9 cellular contexts compared by ENCODE assay signal in genomic region chr2:27212626-27213471, GRCh38. TPM values are rescaled to one million over a fixed set of nuclear protein-coding genes. Genes with fewer than 3 reads are reported as not detected.
DNase-seq lines count a peak whose midpoint lies in the region; ATAC-seq, FAIRE-seq and TF ChIP-seq lines count a peak whose summit lies in the region.
"Had no signal": no experiment of that assay in that cellular context is flagged by ENCODE, and none has a peak within 500 bp of the region (broad histone marks: within the 10 kb centered on the region; RNA-seq: fewer than 3 reads in every experiment).

No MANE protein-coding gene starts in this region.

- CTCF ChIA-PET in RWPE1 (lab: Yijun Ruan, JAX) (interaction anchor here (0.5 to 0.7 kb wide), 3 partner anchors 91 to 101 kb away, joined by 3 to 4 read pairs (median 4); no protein-coding TSS in a partner anchor), K562 (lab: Yijun Ruan, JAX; ENCODE audit: low intra/inter-chr PET ratio) (no interaction called here)

- H2AFZ ChIP-seq in K562 (ENCODE audit: low read depth, low read length): peak overlapping the region; percentile 93

- TF ChIP-seq POLR2A in K562 (conservative IDR thresholded peaks at IDR 0.05): no peak

- H3K79me2 ChIP-seq in K562 (ENCODE audit: control insufficient read depth, insufficient read depth, low read length): peaks cover 50% of the 10 kb centered on the region

- in situ Hi-C loops in K562 (cut with MboI): no loop called here

- no peak for TF ChIP-seq RAD21 in K562 (CRISPR knock-in tag; conservative IDR thresholded peaks at IDR 0.05 in 1 of 2, IDR thresholded peaks at IDR 0.05 in 1 of 2)

- WGBS in K562 (ENCODE audit: insufficient coverage, low coverage, missing lambda C conversion rate): under 1% methylated on average over 34 of the region's 34 CpGs

- no peak for TF ChIP-seq EP300 in K562 (IDR thresholded peaks at IDR 0.05; ENCODE audit: low read length)

- peak overlapping the region; percentile 93 to 100 for H3K9ac ChIP-seq in K562 (ENCODE audit: insufficient read depth in 1 of 2, low read depth in 2 of 2, low read length in 2 of 2)
- peak overlapping the region; percentile 94 to 97 for H3K9ac ChIP-seq in kidney (ENCODE audit: low read length in 2 of 2)

- POLR2A ChIA-PET in RWPE1 (lab: Yijun Ruan, JAX; ENCODE audit: low non-redundant PET): no interaction called here
- POLR2A ChIA-PET in K562 (lab: Yijun Ruan, JAX): interaction anchor here (0.6 to 1.9 kb wide), 9 partner anchors 10 to 451 kb away, joined by 3 to 12 read pairs (median 3); partner anchors contain the start of genes SLC4A1AP and SUPT7L

- H3K4me3 ChIP-seq in K562 (peak overlapping the region; percentile 76), kidney (ENCODE audit: low read length in 2 of 2) (peak overlapping the region; percentile 84 to 92)

- DNase-seq in stimulated activated CD4-positive, alpha-beta T cell treated with anti-CD3 and anti-CD28 coated beads, TNF-alpha, amount 100 ng/mL, for 1 hour (ENCODE audit: low read depth in 3 of 3, low spot score in 1 of 3): peak in 2 of 3 donors; percentile 8 to 17
- DNase-seq in stimulated activated CD4-positive, alpha-beta T cell treated with anti-CD3 and anti-CD28 coated beads, Interleukin-2, amount 100 ng/mL, for 24 hours: no peak
- DNase-seq in RWPE1 (ENCODE audit: low spot score) (peak; percentile 20), K562 (ENCODE audit: extremely low read depth in 1 of 4, low spot score in 3 of 4) (peak in 2 of 4 experiments; percentile 53 to 55), kidney (no peak)
- DNase-seq in stimulated activated naive CD8-positive, alpha-beta T cell treated with anti-CD3 and anti-CD28 coated beads, Interleukin-15, Interleukin-2, amounts not matched to agents 100 U/mL and 50 U/mL, for 24 hours: peak; percentile 39

- peak overlapping the region; percentile 91 for H3K4me2 ChIP-seq in K562 (ENCODE audit: insufficient read depth, low read length)

- intact Hi-C loops in K562 (cut with micrococcal nuclease) (loop anchor here (5.0 kb wide), 1 partner anchor 116 kb away; no protein-coding TSS in a partner anchor), kidney (cut with DNase I) (no loop called here)

- H4K20me1 ChIP-seq in K562 (replicated peaks; ENCODE audit: control insufficient read depth, insufficient read depth, low read length): no peaks in the 10 kb centered on the region

- H3K9me1 ChIP-seq in K562 (ENCODE audit: control insufficient read depth, insufficient read depth, low read length): no peaks in the 10 kb centered on the region

- H3K9me3 ChIP-seq in K562 (replicated peaks; ENCODE audit: control insufficient read depth, insufficient read depth, low read depth, low read length): no peaks in the 10 kb centered on the region
- H3K9me3 ChIP-seq in kidney (ENCODE audit: control insufficient read depth in 1 of 2, low read length in 2 of 2): no peaks in the 10 kb centered on the region

- H3K4me1 ChIP-seq in K562 (replicated peaks in 1 of 2; ENCODE audit: control insufficient read depth in 2 of 2, insufficient read depth in 2 of 2, low read length in 2 of 2) (peaks cover 22 to 38% of the 10 kb centered on the region in 2 experiments), kidney (ENCODE audit: control insufficient read depth in 1 of 2, insufficient read depth in 1 of 2, low read depth in 1 of 2, low read length in 2 of 2) (peaks cover 5 to 9% of the 10 kb centered on the region in 2 donors)

- FAIRE-seq in K562 (lab: Jason Lieb, UNC) (peak; percentile 44), kidney (lab: Jason Lieb, UNC) (no peak)

- BruUV-seq in K562 (replicated peaks; lab: Mats Ljungman, UMichigan): TSS peak; percentile 55

- peak; percentile 24 for ATAC-seq in HG03354 (IDR thresholded peaks at IDR 0.05; ENCODE audit: poor library complexity, severe bottlenecking, unreplicated experiment)
- ATAC-seq in K562: peak; percentile 18
- ATAC-seq in stimulated activated naive CD8-positive, alpha-beta T cell treated with anti-CD3 and anti-CD28 coated beads, Interleukin-15, Interleukin-2, amounts not matched to agents 100 U/mL and 50 U/mL, for 24 hours: peak; percentile 1
- ATAC-seq in GM18873 (IDR thresholded peaks at IDR 0.05; ENCODE audit: low FRiP score, unreplicated experiment): no peak

- H3K36me3 ChIP-seq in K562 (ENCODE audit: control insufficient read depth, insufficient read depth, low read length) (peaks cover 50% of the 10 kb centered on the region), kidney (ENCODE audit: control insufficient read depth in 1 of 2, insufficient read depth in 2 of 2, low read length in 2 of 2) (peaks cover 0 to 11% of the 10 kb centered on the region in 2 donors)

- peak overlapping the region; percentile 92 for H3K27ac ChIP-seq in RWPE1
- H3K27ac ChIP-seq in K562 (ENCODE audit: extremely low read depth, low read depth, low read length): peak overlapping the region; percentile 92
- peak overlapping the region; percentile 97 to 98 for H3K27ac ChIP-seq in kidney (ENCODE audit: low read depth in 2 of 2, low read length in 2 of 2)

- no peaks in the 10 kb centered on the region for H3K27me3 ChIP-seq in K562 (ENCODE audit: control insufficient read depth in 2 of 2, insufficient read depth in 2 of 2, low read length in 2 of 2)

- TF ChIP-seq CTCF in RWPE1 (conservative IDR thresholded peaks at IDR 0.05; ENCODE audit: low read depth) (no peak), K562 (IDR thresholded peaks at IDR 0.05 in 2 of 3, conservative IDR thresholded peaks at IDR 0.05 in 1 of 3; ENCODE audit: insufficient read depth in 2 of 3, low read depth in 1 of 3, low read length in 3 of 3) (no peak), kidney (IDR thresholded peaks at IDR 0.05; ENCODE audit: borderline replicate concordance, extremely low read depth, insufficient read depth) (no peak)

RNA-seq across cellular contexts. Expression of gene SLC5A6, which starts 0.8 kb away (rescaled TPM):
- total RNA-seq in K562 (2011; cell fraction: chromatin; rRNA removed; ENCODE audit: low replicate concordance): 233 and 585 TPM in 2 replicates
- 444 and 496 TPM in 2 replicates for total RNA-seq in K562 (2011; cell fraction: nucleolus; rRNA removed)
- total RNA-seq in K562 (2011; cell fraction: nucleoplasm; rRNA removed): 326 and 344 TPM in 2 replicates
- total RNA-seq in K562 (2014; rRNA removed): 90.6 and 121 TPM in 2 replicates
- 64.6 and 82.7 TPM in 2 replicates for total RNA-seq in K562 (2014; rRNA removed; fragmentation: Illumina TruSeq; extraction: Trizol)
- 107 and 112 TPM in 2 replicates for total RNA-seq in K562 (2015; rRNA removed; fragmentation: Illumina TruSeq; extraction: Trizol)
- total RNA-seq in K562 (2021): 137 and 143 TPM in 2 replicates
- polyA plus RNA-seq in K562 (2011; rRNA removed): 125 and 140 TPM in 2 replicates
- 160 and 253 TPM in 2 replicates for polyA plus RNA-seq in K562 (2011; cell fraction: cytosol; rRNA removed)
- polyA plus RNA-seq in K562 (2011; cell fraction: nucleus; rRNA removed): 751 and 850 TPM in 2 replicates
- polyA plus RNA-seq in K562 (2012): 50.9 and 118 TPM in 2 replicates
- polyA plus RNA-seq in K562 (2014; fragmentation: Illumina TruSeq; extraction: Trizol): 117 and 121 TPM in 2 replicates
- polyA plus RNA-seq in K562 (2014; fragmentation: Nextera tagmentation; extraction: Ambion mirVana): 10 to 100 TPM; 32.6 to 92.7 TPM
- polyA plus RNA-seq in K562 (2014; rRNA removed): 120 and 126 TPM in 2 replicates
- 76.1 and 143 TPM in 2 replicates for polyA minus RNA-seq in K562 (2011; rRNA and poly(A)+ RNA removed)
- polyA minus RNA-seq in K562 (2011; cell fraction: cytosol; rRNA and poly(A)+ RNA removed): 64.2 and 86.8 TPM in 2 replicates
- polyA minus RNA-seq in K562 (2011; cell fraction: nucleus; rRNA and poly(A)+ RNA removed): 99.5 and 119 TPM in 2 replicates
- 27.8 TPM for total RNA-seq in kidney
- polyA plus RNA-seq in kidney (ENCODE audit: insufficient read depth, low read depth, low replicate concordance): 10.8 TPM

RNA-seq across cellular contexts. Expression of gene ATRAID, which starts 1.0 kb away (rescaled TPM):
- total RNA-seq in K562 (2011; cell fraction: chromatin; rRNA removed; ENCODE audit: low replicate concordance): 129 and 182 TPM in 2 replicates
- 183 and 193 TPM in 2 replicates for total RNA-seq in K562 (2011; cell fraction: nucleolus; rRNA removed)
- total RNA-seq in K562 (2011; cell fraction: nucleoplasm; rRNA removed): 158 and 167 TPM in 2 replicates
- total RNA-seq in K562 (2014; rRNA removed): 70.2 and 93.5 TPM in 2 replicates
- 82.3 and 88.2 TPM in 2 replicates for total RNA-seq in K562 (2014; rRNA removed; fragmentation: Illumina TruSeq; extraction: Trizol)
- total RNA-seq in K562 (2015; rRNA removed; fragmentation: Illumina TruSeq; extraction: Trizol): 99.1 and 108 TPM in 2 replicates
- total RNA-seq in K562 (2021): 75.4 and 78.7 TPM in 2 replicates
- polyA plus RNA-seq in K562 (2011; rRNA removed): 168 and 174 TPM in 2 replicates
- polyA plus RNA-seq in K562 (2011; cell fraction: cytosol; rRNA removed): 181 and 226 TPM in 2 replicates
- polyA plus RNA-seq in K562 (2011; cell fraction: nucleus; rRNA removed): 120 and 151 TPM in 2 replicates
- 99.5 and 103 TPM in 2 replicates for polyA plus RNA-seq in K562 (2012)
- polyA plus RNA-seq in K562 (2014; fragmentation: Illumina TruSeq; extraction: Trizol): 104 and 134 TPM in 2 replicates
- polyA plus RNA-seq in K562 (2014; fragmentation: Nextera tagmentation; extraction: Ambion mirVana): 100 to 1,000 TPM; 122 to 187 TPM
- polyA plus RNA-seq in K562 (2014; rRNA removed): 106 and 108 TPM in 2 replicates
- polyA minus RNA-seq in K562 (2011; rRNA and poly(A)+ RNA removed): 69.8 and 70.3 TPM in 2 replicates
- 40.8 and 46.9 TPM in 2 replicates for polyA minus RNA-seq in K562 (2011; cell fraction: cytosol; rRNA and poly(A)+ RNA removed)
- polyA minus RNA-seq in K562 (2011; cell fraction: nucleus; rRNA and poly(A)+ RNA removed): 44.2 and 66.4 TPM in 2 replicates
- 119 TPM for total RNA-seq in kidney
- polyA plus RNA-seq in kidney (ENCODE audit: insufficient read depth, low read depth, low replicate concordance): 279 TPM

RNA-seq across cellular contexts. Expression of gene CAD, which starts 4.3 kb away (rescaled TPM):
- 320 and 666 TPM in 2 replicates for total RNA-seq in K562 (2011; cell fraction: chromatin; rRNA removed; ENCODE audit: low replicate concordance)
- total RNA-seq in K562 (2011; cell fraction: nucleolus; rRNA removed): 376 and 382 TPM in 2 replicates
- 239 and 276 TPM in 2 replicates for total RNA-seq in K562 (2011; cell fraction: nucleoplasm; rRNA removed)
- 57.7 and 94.5 TPM in 2 replicates for total RNA-seq in K562 (2014; rRNA removed)
- 19.6 and 26.7 TPM in 2 replicates for total RNA-seq in K562 (2014; rRNA removed; fragmentation: Illumina TruSeq; extraction: Trizol)
- 33.7 and 35.7 TPM in 2 replicates for total RNA-seq in K562 (2015; rRNA removed; fragmentation: Illumina TruSeq; extraction: Trizol)
- total RNA-seq in K562 (2021): 123 and 126 TPM in 2 replicates
- 27.9 and 69.2 TPM in 2 replicates for polyA plus RNA-seq in K562 (2011; rRNA removed)
- 33.6 and 47.2 TPM in 2 replicates for polyA plus RNA-seq in K562 (2011; cell fraction: cytosol; rRNA removed)
- polyA plus RNA-seq in K562 (2011; cell fraction: nucleus; rRNA removed): 384 and 540 TPM in 2 replicates
- polyA plus RNA-seq in K562 (2012): 89.0 and 90.7 TPM in 2 replicates
- polyA plus RNA-seq in K562 (2014; fragmentation: Illumina TruSeq; extraction: Trizol): 76.4 and 95.0 TPM in 2 replicates
- 1 to 10 TPM; 7.5 to 8.8 TPM for polyA plus RNA-seq in K562 (2014; fragmentation: Nextera tagmentation; extraction: Ambion mirVana)
- 54.5 and 60.7 TPM in 2 replicates for polyA plus RNA-seq in K562 (2014; rRNA removed)
- 102 and 111 TPM in 2 replicates for polyA minus RNA-seq in K562 (2011; rRNA and poly(A)+ RNA removed)
- polyA minus RNA-seq in K562 (2011; cell fraction: cytosol; rRNA and poly(A)+ RNA removed): 169 and 192 TPM in 2 replicates
- 166 and 194 TPM in 2 replicates for polyA minus RNA-seq in K562 (2011; cell fraction: nucleus; rRNA and poly(A)+ RNA removed)
- total RNA-seq in kidney: 43.4 TPM
- 8.8 TPM for polyA plus RNA-seq in kidney (ENCODE audit: insufficient read depth, low read depth, low replicate concordance)

RNA-seq across cellular contexts. Expression of gene SLC30A3, which starts 50.0 kb away (rescaled TPM):
- 4.4 and 10.5 TPM in 2 replicates for total RNA-seq in K562 (2011; cell fraction: chromatin; rRNA removed; ENCODE audit: low replicate concordance)
- 4.5 and 6.7 TPM in 2 replicates for total RNA-seq in K562 (2011; cell fraction: nucleolus; rRNA removed)
- 6.2 and 8.4 TPM in 2 replicates for total RNA-seq in K562 (2011; cell fraction: nucleoplasm; rRNA removed)
- 0.68 and 2.4 TPM in 2 replicates for total RNA-seq in K562 (2014; rRNA removed)
- 0.10 and 0.36 TPM in 2 replicates for total RNA-seq in K562 (2014; rRNA removed; fragmentation: Illumina TruSeq; extraction: Trizol)
- total RNA-seq in K562 (2015; rRNA removed; fragmentation: Illumina TruSeq; extraction: Trizol): 0.41 and 0.58 TPM in 2 replicates
- total RNA-seq in K562 (2021): 2.0 and 2.2 TPM in 2 replicates
- polyA plus RNA-seq in K562 (2011; rRNA removed): 1.2 and 3.1 TPM in 2 replicates
- 5.3 and 8.9 TPM in 2 replicates for polyA plus RNA-seq in K562 (2011; cell fraction: cytosol; rRNA removed)
- 12.9 and 17.5 TPM in 2 replicates for polyA plus RNA-seq in K562 (2011; cell fraction: nucleus; rRNA removed)
- polyA plus RNA-seq in K562 (2012): 1.6 and 2.0 TPM in 2 replicates
- polyA plus RNA-seq in K562 (2014; fragmentation: Illumina TruSeq; extraction: Trizol): 1.1 and 2.2 TPM in 2 replicates
- under 1 TPM in 1 of 2 experiments, not detected in 1; 0.03 TPM for polyA plus RNA-seq in K562 (2014; fragmentation: Nextera tagmentation; extraction: Ambion mirVana)
- 2.3 and 2.7 TPM in 2 replicates for polyA plus RNA-seq in K562 (2014; rRNA removed)
- polyA minus RNA-seq in K562 (2011; rRNA and poly(A)+ RNA removed): 1.2 and 1.4 TPM in 2 replicates
- 2.7 and 3.5 TPM in 2 replicates for polyA minus RNA-seq in K562 (2011; cell fraction: cytosol; rRNA and poly(A)+ RNA removed)
- 1.9 and 2.3 TPM in 2 replicates for polyA minus RNA-seq in K562 (2011; cell fraction: nucleus; rRNA and poly(A)+ RNA removed)
- 0.31 TPM for total RNA-seq in kidney
- not detected for polyA plus RNA-seq in kidney (ENCODE audit: insufficient read depth, low read depth, low replicate concordance)
- total RNA-seq: subcutaneous adipose tissue had no signal

Comparison
In these comparisons a context has a peak if more than half of its experiments do, and no peak if none do; other contexts are left out.
1. DNase-seq: peak in stimulated activated CD4-positive, alpha-beta T cell treated with anti-CD3 and anti-CD28 coated beads, TNF-alpha, amount 100 ng/mL, for 1 hour (2 of 3), RWPE1 (single experiment) and stimulated activated naive CD8-positive, alpha-beta T cell treated with anti-CD3 and anti-CD28 coated beads, Interleukin-15, Interleukin-2, amounts not matched to agents 100 U/mL and 50 U/mL, for 24 hours (single experiment); none in stimulated activated CD4-positive, alpha-beta T cell treated with anti-CD3 and anti-CD28 coated beads, Interleukin-2, amount 100 ng/mL, for 24 hours (0 of 2) and kidney (single experiment).
2. Peak in every context shown above with its lines, with median percentiles within 50 percentile points of each other: H3K27ac ChIP-seq.